2 cellular contexts compared by ENCODE assay signal in genomic region chrX:137695405-137695804, GRCh38.
A peak's percentile ranks its signal among the peaks of the same experiment; 100 is the strongest.
TF ChIP-seq lines count a peak whose summit lies in the region.

No MANE protein-coding gene starts in this region.

TF ChIP-seq in GM23338, 12 proteins besides CTCF, POLR2A, EP300 and RAD21:
- no peak for TF ChIP-seq REST (IDR thresholded peaks at IDR 0.05; ENCODE audit: unreplicated experiment)
- no peak for TF ChIP-seq ETS1 (IDR thresholded peaks at IDR 0.05)
- TF ChIP-seq CREB1 (CRISPR knock-in tag; IDR thresholded peaks at IDR 0.05; ENCODE audit: low read depth) = no peak
- TF ChIP-seq STAT1 (IDR thresholded peaks at IDR 0.05; ENCODE audit: unreplicated experiment) = no peak
- TF ChIP-seq ZNF114 (CRISPR knock-in tag; IDR thresholded peaks at IDR 0.05) = no peak
- no peak for TF ChIP-seq JUNB (IDR thresholded peaks at IDR 0.05; ENCODE audit: unreplicated experiment)
- no peak for TF ChIP-seq EZH2phosphoT487 (IDR thresholded peaks at IDR 0.05; ENCODE audit: unreplicated experiment)
TF ChIP-seq in GM23338: peak in this region for 0.

TF ChIP-seq in H1, 55 proteins besides CTCF, POLR2A, EP300 and RAD21:
- TF ChIP-seq TEAD4 (IDR thresholded peaks at IDR 0.05; ENCODE audit: low read depth, low read length) (peak; percentile 60), ASH2L (IDR thresholded peaks at IDR 0.05; ENCODE audit: low read length) (no peak)
